26 cellular contexts compared by ENCODE assay signal in the genomic region with DNA sequence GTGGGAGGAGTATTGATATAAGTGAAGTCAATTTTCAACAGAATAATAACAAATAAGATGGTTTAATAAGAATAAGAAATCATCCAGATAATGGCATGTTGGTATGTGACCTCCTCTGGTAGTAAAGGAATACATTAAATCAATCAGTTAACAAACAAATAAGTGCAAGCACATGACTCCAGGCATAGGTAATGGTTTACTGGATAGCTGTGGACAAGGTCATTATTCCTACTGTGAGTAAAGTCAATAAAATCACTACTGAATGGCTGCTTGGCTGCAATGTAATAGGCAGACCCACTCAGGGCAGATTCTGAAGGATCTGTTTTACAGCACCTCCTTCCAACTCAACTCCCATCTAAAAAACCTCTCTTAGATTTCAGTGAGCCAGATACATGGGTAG.
"Had no signal": no experiment of that assay in that cellular context is flagged by ENCODE, and none has a peak within 500 bp of the region (broad histone marks: within the 10 kb centered on the region; RNA-seq: fewer than 3 reads in every experiment).

No MANE protein-coding gene starts in this region.

- H3K4me1 ChIP-seq: left lung, prostate gland, testis had no signal

- DNase-seq: cortex of kidney; effector memory CD8-positive, alpha-beta T cell; erythroblast; esophagus squamous epithelium; foreskin melanocyte; glutamatergic neuron; heart right ventricle; hypothalamus; immature natural killer cell; islet precursor cell; left lung; mesenchymal stem cell; mucosa of descending colon; naive thymus-derived CD4-positive, alpha-beta T cell; nucleus accumbens; right cardiac atrium; sigmoid colon; stimulated activated CD4-positive, alpha-beta T cell treated with anti-CD3 and anti-CD28 coated beads, Interleukin-2, amount 100 ng/mL, for 24 hours; stimulated activated CD4-positive, alpha-beta T cell treated with anti-CD3 and anti-CD28 coated beads, Interleukin-4, amount 100 ng/mL, for 24 hours; stimulated activated naive CD8-positive, alpha-beta T cell treated with anti-CD3 and anti-CD28 coated beads, Interleukin-15, Interleukin-2, amounts not matched to agents 100 U/mL and 50 U/mL, for 24 hours; substantia nigra; testis; tibial artery had no signal

- H3K27ac ChIP-seq: esophagus squamous epithelium, heart right ventricle, left lung, neural progenitor cell, prostate gland, sigmoid colon, testis, tibial artery had no signal

- H3K36me3 ChIP-seq: esophagus squamous epithelium, heart right ventricle, left lung, neural progenitor cell, prostate gland, sigmoid colon, tibial artery had no signal

- FAIRE-seq: endometrium had no signal

- H3K9me3 ChIP-seq: esophagus squamous epithelium, heart right ventricle, left lung, mucosa of descending colon, prostate gland, sigmoid colon, testis, tibial artery had no signal

- H3K9ac ChIP-seq: neural progenitor cell had no signal

- H3K4me3 ChIP-seq: esophagus squamous epithelium, heart right ventricle, left lung, mucosa of descending colon, neural progenitor cell, prostate gland, sigmoid colon, testis, tibial artery had no signal
